In the genomic region with DNA sequence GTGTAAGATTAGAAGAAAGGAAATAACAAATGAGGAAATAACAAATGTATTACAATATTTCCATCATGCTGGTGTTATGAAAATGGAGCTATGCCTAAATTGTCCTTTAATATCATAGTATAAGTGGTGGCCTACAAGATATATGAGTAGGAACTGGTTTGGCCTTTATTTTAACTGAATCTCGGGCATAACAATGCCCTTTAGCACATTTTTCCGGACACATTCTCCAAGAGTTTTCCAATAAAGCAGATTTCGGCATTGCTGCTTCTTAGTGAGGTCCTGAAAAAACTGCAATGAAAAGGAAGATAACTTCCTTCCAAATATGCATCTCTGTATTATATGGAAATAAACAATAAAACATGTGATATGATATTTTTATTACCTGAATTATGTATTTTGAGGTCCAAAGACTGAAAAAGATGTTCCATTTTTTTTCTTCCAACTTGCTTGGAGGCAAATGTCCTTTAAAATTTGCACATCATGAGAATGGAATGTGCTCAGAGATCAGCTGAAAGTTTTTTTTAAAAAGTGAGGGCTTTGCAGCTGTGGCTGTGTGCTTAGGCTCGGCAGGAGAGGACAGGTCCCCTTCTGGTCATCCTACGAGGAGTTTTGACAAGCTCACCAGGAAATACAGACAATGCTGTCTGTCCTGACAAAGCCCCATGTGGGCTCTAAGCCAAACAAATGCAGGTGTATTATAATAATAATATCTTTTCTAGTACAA, we compare ENCODE assay signal across 9 cellular contexts.
DNase-seq lines count a peak whose midpoint lies in the region; ATAC-seq, FAIRE-seq and TF ChIP-seq lines count a peak whose summit lies in the region.
"Had no signal": no experiment of that assay in that cellular context is flagged by ENCODE, and none has a peak within 500 bp of the region (broad histone marks: within the 10 kb centered on the region; RNA-seq: fewer than 3 reads in every experiment).

No MANE protein-coding gene starts in this region.

- H3K4me3 ChIP-seq in choroid plexus epithelial cell (ENCODE audit: low read depth, low read length) (no peak overlapping the region), keratinocyte (ENCODE audit: control insufficient read depth in 2 of 3, extremely low read depth in 1 of 3, insufficient read depth in 2 of 3, low read depth in 1 of 3, low read length in 3 of 3) (no peak overlapping the region)
- H3K4me3 ChIP-seq: body of pancreas had no signal

- dilution Hi-C loops in keratinocyte (cut with MboI; ENCODE audit: extremely low pct_ligation_motif_present, low sequenced_read_pairs): no loop called here

- H3K79me2 ChIP-seq in keratinocyte (ENCODE audit: control insufficient read depth, insufficient read depth, low read length): no peaks in the 10 kb centered on the region

- TF ChIP-seq CTCF in choroid plexus epithelial cell (conservative IDR thresholded peaks at IDR 0.05; ENCODE audit: low read depth, low read length): peak; percentile 18
- TF ChIP-seq CTCF in keratinocyte (optimal IDR thresholded peaks at IDR 0.05 in 1 of 3, IDR thresholded peaks at IDR 0.05 in 1 of 3, conservative IDR thresholded peaks at IDR 0.05 in 1 of 3; ENCODE audit: extremely low read depth in 1 of 3, insufficient read depth in 2 of 3, low read length in 3 of 3): no peak
- TF ChIP-seq CTCF in type B pancreatic cell (conservative IDR thresholded peaks at IDR 0.05): no peak

- no peak overlapping the region for H3K9ac ChIP-seq in keratinocyte (ENCODE audit: control insufficient read depth, extremely low read depth, insufficient read depth, low read length)

- no peaks in the 10 kb centered on the region for H3K36me3 Mint-ChIP-seq in type B pancreatic cell

- DNase-seq in HT1080 (ENCODE audit: low read depth): peak; percentile 68
- peak; percentile 89 for DNase-seq in choroid plexus epithelial cell (ENCODE audit: low read depth)
- no peak for DNase-seq in keratinocyte (ENCODE audit: low read depth, low spot score)
- no peak for DNase-seq in type B pancreatic cell (ENCODE audit: extremely low spot score, unreplicated experiment)
- DNase-seq in UCSD-AML1 (lab: John Stamatoyannopoulos, UW; ENCODE audit: unreplicated experiment): no peak
- no peak for DNase-seq in NCI-H446 (lab: John Stamatoyannopoulos, UW)
- DNase-seq: body of pancreas, hypothalamus had no signal

- H3K9me3 Mint-ChIP-seq in type B pancreatic cell: no peaks in the 10 kb centered on the region

- peaks cover 40% of the 10 kb centered on the region for H3K4me1 ChIP-seq in keratinocyte (ENCODE audit: control insufficient read depth, extremely low read depth, insufficient read depth, low read length)
- H3K4me1 ChIP-seq: body of pancreas had no signal

- H3K4me3 Mint-ChIP-seq in type B pancreatic cell: no peak overlapping the region

- no peaks in the 10 kb centered on the region for H4K20me1 ChIP-seq in keratinocyte (ENCODE audit: control insufficient read depth, extremely low read depth, insufficient read depth, low read length)

- H3K4me1 Mint-ChIP-seq in type B pancreatic cell (ENCODE audit: unreplicated experiment): peaks cover 33% of the 10 kb centered on the region

- H3K36me3 ChIP-seq in keratinocyte (ENCODE audit: control insufficient read depth in 2 of 2, extremely low read depth in 1 of 2, insufficient read depth in 2 of 2, low read length in 2 of 2): no peaks in the 10 kb centered on the region

- peak overlapping the region; percentile 47 for H3K27ac Mint-ChIP-seq in type B pancreatic cell

- peak; percentile 26 for FAIRE-seq in keratinocyte (lab: Jason Lieb, UNC)

- H3K9me1 ChIP-seq in keratinocyte (ENCODE audit: control insufficient read depth, extremely low read depth, insufficient read depth, low read length): no peaks in the 10 kb centered on the region

- no peaks in the 10 kb centered on the region for H3K27me3 ChIP-seq in keratinocyte (ENCODE audit: control insufficient read depth, extremely low read depth, insufficient read depth, low read length)
- H3K27me3 ChIP-seq: body of pancreas had no signal

- H3K27ac ChIP-seq in keratinocyte (ENCODE audit: control insufficient read depth, insufficient read depth, low read length): peak overlapping the region; percentile 88
- H3K27ac ChIP-seq: body of pancreas had no signal

- H3K9me3 ChIP-seq in keratinocyte (ENCODE audit: control insufficient read depth, low read depth, low read length): no peaks in the 10 kb centered on the region
- H3K9me3 ChIP-seq: body of pancreas had no signal

- no peaks in the 10 kb centered on the region for H3K27me3 Mint-ChIP-seq in type B pancreatic cell

- H2AFZ ChIP-seq in keratinocyte (ENCODE audit: control insufficient read depth, low read length): no peak overlapping the region

- ATAC-seq in GM18498 (IDR thresholded peaks at IDR 0.05; ENCODE audit: unreplicated experiment): no peak
- ATAC-seq: body of pancreas had no signal

- H3K4me2 ChIP-seq in keratinocyte (ENCODE audit: control insufficient read depth, extremely low read depth, insufficient read depth, low read depth, low read length): peak overlapping the region; percentile 39

Comparison
In these comparisons a context has a peak if more than half of its experiments do, and no peak if none do; other contexts are left out.
1. DNase-seq: peak in HT1080 (single experiment) and choroid plexus epithelial cell (single experiment); none in keratinocyte (single experiment), type B pancreatic cell (single experiment), UCSD-AML1 (single experiment) and NCI-H446 (0 of 2).